In the genomic region with DNA sequence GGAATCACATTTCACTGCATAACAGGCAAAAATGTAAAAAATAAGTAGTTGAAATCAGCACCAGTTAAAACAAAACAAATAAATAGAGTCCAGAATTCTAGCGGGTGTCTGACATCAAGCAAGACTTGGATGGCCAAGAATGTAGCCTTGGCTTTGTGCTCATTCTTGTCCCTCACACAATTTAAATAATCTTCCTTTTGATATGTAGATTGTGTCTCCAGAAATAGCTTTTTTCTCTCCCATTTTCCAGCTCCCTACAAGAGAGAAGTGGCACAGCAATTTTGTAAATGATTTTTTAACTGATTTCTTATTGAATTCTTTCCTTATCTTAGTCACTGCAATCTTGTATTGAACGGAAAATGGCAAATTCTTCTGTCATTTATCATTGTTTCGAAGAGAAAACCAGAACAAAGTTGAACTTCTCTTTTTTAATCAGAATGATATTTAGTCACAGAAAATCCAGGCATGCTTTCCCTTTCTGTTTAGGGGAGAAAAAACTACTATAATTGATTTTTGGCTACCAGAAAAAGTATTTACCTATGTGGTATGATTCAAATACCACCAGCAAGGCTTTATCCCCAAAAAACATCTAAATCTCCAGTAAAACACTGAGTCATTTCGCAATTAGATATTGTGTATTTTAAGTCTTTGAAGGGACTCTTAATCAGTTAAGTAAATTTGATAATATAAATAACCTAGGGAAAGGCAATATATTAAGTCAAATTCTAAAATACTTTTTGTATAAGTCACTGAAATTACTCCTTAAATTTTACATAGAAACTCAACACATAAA, we compare ENCODE assay signal across 30 cellular contexts.
DNase-seq lines count a peak whose midpoint lies in the region; ATAC-seq, FAIRE-seq and TF ChIP-seq lines count a peak whose summit lies in the region.
"Had no signal": no experiment of that assay in that cellular context is flagged by ENCODE, and none has a peak within 500 bp of the region (broad histone marks: within the 10 kb centered on the region; RNA-seq: fewer than 3 reads in every experiment).

No MANE protein-coding gene starts in this region.

- CTCF ChIA-PET in PC-9 (lab: Charles Lee) (no interaction called here), endothelial cell of umbilical vein (lab: Charles Lee) (no interaction called here)

- H3K36me3 ChIP-seq in GM23248 (ENCODE audit: low read depth) (no peaks in the 10 kb centered on the region), PC-9 (ENCODE audit: low read depth) (no peaks in the 10 kb centered on the region), endothelial cell of umbilical vein (ENCODE audit: control insufficient read depth in 2 of 2, extremely low read depth in 1 of 2, insufficient read depth in 2 of 2, low read length in 2 of 2) (no peaks in the 10 kb centered on the region), osteoblast (ENCODE audit: insufficient read depth, low read length) (no peaks in the 10 kb centered on the region), left lung (no peaks in the 10 kb centered on the region)
- H3K36me3 ChIP-seq: esophagus muscularis mucosa, SJCRH30, thoracic aorta had no signal

- intact Hi-C loops in PC-9 (cut with micrococcal nuclease; ENCODE audit: unreplicated experiment) (no loop called here), endothelial cell of umbilical vein (cut with micrococcal nuclease) (no loop called here), left lung (cut with DNase I) (no loop called here), sciatic nerve (cut with DNase I) (no loop called here)

- DNase-seq in GM23248, result peak; percentile 28
- DNase-seq in PC-9, result no peak
- DNase-seq in endothelial cell of umbilical vein (ENCODE audit: low read depth, low spot score), result peak; percentile 44
- DNase-seq in osteoblast (ENCODE audit: insufficient read length, low spot score, missing footprints), result no peak
- DNase-seq in left lung, result no peak
- no peak for DNase-seq in frontal cortex (ENCODE audit: low spot score in 2 of 2)
- no peak for DNase-seq in sciatic nerve (ENCODE audit: low spot score)
- DNase-seq in middle frontal gyrus (ENCODE audit: extremely low spot score, low spot score), result no peak
- DNase-seq: activated CD4-positive, alpha-beta T cell treated with anti-CD3 and anti-CD28 coated beads for 4 hours; activated naive CD4-positive, alpha-beta T cell treated with anti-CD3 and anti-CD28 coated beads, Interleukin-2, amount 50 U/mL, for 16 hours; activated T-cell treated with anti-CD3 and anti-CD28 coated beads, Interleukin-2, amount 50 U/mL, for 48 hours; aorta; CD4-positive, CD25-positive, alpha-beta regulatory T cell; DMS153; effector CD8-positive, alpha-beta T cell; GF-D8; Karpas-422; left cardiac atrium; naive thymus-derived CD8-positive, alpha-beta T cell; NCI-H1092 treated with DMSO at 0.1 percent for 48 hours; NCI-H2029; NCI-H446; SJCRH30; stimulated activated CD4-positive, alpha-beta T cell treated with anti-CD3 and anti-CD28 coated beads, Interleukin-4, amount 100 ng/mL, for 1 hour; stimulated activated naive CD4-positive, alpha-beta T cell had no signal

- H3K9ac ChIP-seq in GM23248 (no peak overlapping the region), endothelial cell of umbilical vein (replicated peaks; ENCODE audit: extremely low read depth, insufficient read depth, low read length) (no peak overlapping the region)
- H3K9ac ChIP-seq: parathyroid adenoma had no signal

- H3K79me2 ChIP-seq in GM23248 (ENCODE audit: insufficient read depth), result no peaks in the 10 kb centered on the region
- no peaks in the 10 kb centered on the region for H3K79me2 ChIP-seq in PC-9 (ENCODE audit: low read depth)
- no peaks in the 10 kb centered on the region for H3K79me2 ChIP-seq in endothelial cell of umbilical vein (ENCODE audit: control insufficient read depth, insufficient read depth, low read length)
- no peaks in the 10 kb centered on the region for H3K79me2 ChIP-seq in osteoblast (ENCODE audit: insufficient read depth, low read length)
- H3K79me2 ChIP-seq: parathyroid adenoma had no signal

- H3K4me3 ChIP-seq in GM23248 (no peak overlapping the region), PC-9 (no peak overlapping the region), endothelial cell of umbilical vein (replicated peaks in 1 of 3; ENCODE audit: insufficient read depth in 1 of 3, low read depth in 1 of 3, low read length in 3 of 3) (no peak overlapping the region), osteoblast (ENCODE audit: insufficient read depth, low read length) (no peak overlapping the region), left lung (no peak overlapping the region)
- H3K4me3 ChIP-seq: esophagus muscularis mucosa, SJCRH30, thoracic aorta had no signal

- H3K27me3 ChIP-seq in GM23248 (replicated peaks; ENCODE audit: insufficient read depth), result no peaks in the 10 kb centered on the region
- H3K27me3 ChIP-seq in PC-9 (ENCODE audit: insufficient read depth, low read depth), result no peaks in the 10 kb centered on the region
- no peaks in the 10 kb centered on the region for H3K27me3 ChIP-seq in endothelial cell of umbilical vein (ENCODE audit: control insufficient read depth in 2 of 2, insufficient read depth in 2 of 2, low read length in 2 of 2)
- H3K27me3 ChIP-seq in osteoblast (ENCODE audit: insufficient read depth, low read length), result no peaks in the 10 kb centered on the region
- no peaks in the 10 kb centered on the region for H3K27me3 ChIP-seq in left lung
- H3K27me3 ChIP-seq: esophagus muscularis mucosa, SJCRH30 had no signal

- 54 to 59% methylated on average over 4 of the region's 4 CpGs for WGBS in GM23248 (ENCODE audit: low coverage in 1 of 2, low lambda C conversion rate in 2 of 2, missing lambda C conversion rate in 2 of 2), 2 experiments

- ATAC-seq in left lung (no peak), sciatic nerve (no peak)
- ATAC-seq: HCT116; left cardiac atrium; naive thymus-derived CD8-positive, alpha-beta T cell had no signal

- TF ChIP-seq CTCF in PC-9 (conservative IDR thresholded peaks at IDR 0.05) (no peak), endothelial cell of umbilical vein (IDR thresholded peaks at IDR 0.05; ENCODE audit: extremely low read depth in 1 of 2, insufficient read depth in 1 of 2, low read depth in 1 of 2, low read length in 2 of 2) (no peak), osteoblast (IDR thresholded peaks at IDR 0.05; ENCODE audit: extremely low read depth, low read depth, low read length) (no peak), left lung (IDR thresholded peaks at IDR 0.05) (no peak)

- H4K20me1 ChIP-seq in GM23248 (ENCODE audit: insufficient read depth), result no peaks in the 10 kb centered on the region
- H4K20me1 ChIP-seq in PC-9 (ENCODE audit: insufficient read depth), result no peaks in the 10 kb centered on the region
- H4K20me1 ChIP-seq in endothelial cell of umbilical vein (replicated peaks; ENCODE audit: control insufficient read depth, extremely low read depth, insufficient read depth, low read length), result no peaks in the 10 kb centered on the region
- no peaks in the 10 kb centered on the region for H4K20me1 ChIP-seq in osteoblast (ENCODE audit: insufficient read depth, low read length)

- FAIRE-seq in endothelial cell of umbilical vein (lab: Jason Lieb, UNC), result no peak
- no peak for FAIRE-seq in frontal cortex (lab: Jason Lieb, UNC)
- FAIRE-seq: HTR-8/SVneo had no signal

- no peak for TF ChIP-seq POLR2A in endothelial cell of umbilical vein (IDR thresholded peaks at IDR 0.05; ENCODE audit: low read depth, low read length)

- BruUV-seq in PC-9 (replicated peaks; lab: Mats Ljungman, UMichigan) (no TSS peak), endothelial cell of umbilical vein (replicated peaks; lab: Mats Ljungman, UMichigan) (no TSS peak)

- H2AFZ ChIP-seq in GM23248 (peak overlapping the region; percentile 27; the same call in 1 of the 2 replicates), PC-9 (peak overlapping the region; percentile 54; the same call in 1 of the 2 replicates), endothelial cell of umbilical vein (ENCODE audit: low read depth, low read length) (peak overlapping the region; percentile 20), osteoblast (ENCODE audit: low read length) (no peak overlapping the region)
- H2AFZ ChIP-seq: parathyroid adenoma had no signal

- H3F3A ChIP-seq in GM23248 (ENCODE audit: insufficient read depth), result 0 out of 2 replicates have a peak, but pooled peaks cover 5% of the 10 kb centered on the region
- no peaks in the 10 kb centered on the region for H3F3A ChIP-seq in PC-9 (ENCODE audit: insufficient read depth, low read depth)

- POLR2A ChIA-PET in PC-9 (lab: Charles Lee; ENCODE audit: unreplicated experiment), result no interaction called here
- POLR2A ChIA-PET in endothelial cell of umbilical vein (lab: Charles Lee), result interaction anchor here (0.7 kb wide), 1 partner anchor 755 kb away, joined by 4 read pairs; no protein-coding TSS in a partner anchor

- peak overlapping the region; percentile 46 for H3K4me2 ChIP-seq in GM23248 (ENCODE audit: unreplicated experiment)
- H3K4me2 ChIP-seq in PC-9, result peak overlapping the region; percentile 29; the same call in 1 of the 2 replicates
- H3K4me2 ChIP-seq in endothelial cell of umbilical vein (ENCODE audit: insufficient read depth, low read length), result peak overlapping the region; percentile 57
- H3K4me2 ChIP-seq in osteoblast (ENCODE audit: insufficient read depth, low read length), result peak overlapping the region; percentile 21

- H3K9me3 ChIP-seq in GM23248 (ENCODE audit: low read depth) (no peaks in the 10 kb centered on the region), PC-9 (ENCODE audit: insufficient read depth, low read depth) (no peaks in the 10 kb centered on the region), endothelial cell of umbilical vein (replicated peaks; ENCODE audit: control insufficient read depth, insufficient read depth, low read length) (no peaks in the 10 kb centered on the region), osteoblast (ENCODE audit: low read depth, low read length) (no peaks in the 10 kb centered on the region), left lung (no peaks in the 10 kb centered on the region)
- H3K9me3 ChIP-seq: esophagus muscularis mucosa, SJCRH30, thoracic aorta had no signal

- H3K9me2 ChIP-seq in GM23248 (ENCODE audit: insufficient read depth), result no peaks in the 10 kb centered on the region
- H3K9me2 ChIP-seq in PC-9 (ENCODE audit: insufficient read depth), result no peaks in the 10 kb centered on the region

- in situ Hi-C loops in GM23248 (cut with MboI), result no loop called here

- H3K4me1 ChIP-seq in GM23248 (ENCODE audit: insufficient read depth), result peaks cover 21% of the 10 kb centered on the region
- no peaks in the 10 kb centered on the region for H3K4me1 ChIP-seq in PC-9 (replicated peaks; ENCODE audit: insufficient read depth)
- H3K4me1 ChIP-seq in endothelial cell of umbilical vein (ENCODE audit: control insufficient read depth, extremely low read depth, insufficient read depth, low read length), result peaks cover 18% of the 10 kb centered on the region
- H3K4me1 ChIP-seq in osteoblast (ENCODE audit: insufficient read depth, low read length), result no peaks in the 10 kb centered on the region
- peaks cover 0 to 4% of the 10 kb centered on the region in 2 donors for H3K4me1 ChIP-seq in left lung
- H3K4me1 ChIP-seq: esophagus muscularis mucosa, parathyroid adenoma, SJCRH30 had no signal

- H3K9me1 ChIP-seq in endothelial cell of umbilical vein (replicated peaks; ENCODE audit: control insufficient read depth, extremely low read depth, insufficient read depth, low read length), result no peaks in the 10 kb centered on the region

- no peak overlapping the region for H3K27ac ChIP-seq in GM23248
- no peak overlapping the region for H3K27ac ChIP-seq in PC-9
- H3K27ac ChIP-seq in endothelial cell of umbilical vein (ENCODE audit: insufficient read depth, low read depth, low read length), result peak overlapping the region; percentile 8
- no peak overlapping the region for H3K27ac ChIP-seq in osteoblast (ENCODE audit: low read depth, low read length)
- H3K27ac ChIP-seq in left lung, result no peak overlapping the region
- H3K27ac ChIP-seq: esophagus muscularis mucosa, parathyroid adenoma, SJCRH30, thoracic aorta had no signal

- dilution Hi-C loops in endothelial cell of umbilical vein (cut with MboI; ENCODE audit: extremely low pct_ligation_motif_present, low sequenced_read_pairs), result no loop called here

Comparison
In these comparisons a context has a peak if more than half of its experiments do, and no peak if none do; other contexts are left out.
1. DNase-seq: peak in GM23248 (single experiment) and endothelial cell of umbilical vein (single experiment); none in PC-9 (0 of 2), osteoblast (single experiment), left lung (0 of 2), frontal cortex (0 of 2), sciatic nerve (single experiment) and middle frontal gyrus (single experiment).
2. Peak in every context shown above with its lines, with median percentiles within 50 percentile points of each other: H3K4me2 ChIP-seq.